13 cellular contexts compared by ENCODE assay signal in genomic region chr7:46155367-46155766, GRCh38.
DNase-seq lines count a peak whose midpoint lies in the region; ATAC-seq and TF ChIP-seq lines count a peak whose summit lies in the region.
"Had no signal": no experiment of that assay in that cellular context is flagged by ENCODE, and none has a peak within 500 bp of the region (broad histone marks: within the 10 kb centered on the region; RNA-seq: fewer than 3 reads in every experiment).

No MANE protein-coding gene starts in this region.

- no peaks in the 10 kb centered on the region for H3K36me3 Mint-ChIP-seq in MCF 10A (ENCODE audit: insufficient read depth, unreplicated experiment)
- H3K36me3 Mint-ChIP-seq: CD14-positive monocyte had no signal

- ATAC-seq in left lobe of liver, result peak; percentile 66

- H3K27ac ChIP-seq in PC-9, result peak overlapping the region; percentile 91

- peaks cover 37% of the 10 kb centered on the region for H3K4me1 ChIP-seq in PC-9 (replicated peaks; ENCODE audit: insufficient read depth)

- H3K79me2 ChIP-seq in PC-9 (ENCODE audit: low read depth), result no peaks in the 10 kb centered on the region

- H3K4me3 ChIP-seq in PC-9, result 0 out of 2 replicates have a peak overlapping the region, but pooled peaks have one; percentile 4

- DNase-seq in HuH-7 (ENCODE audit: low spot score) (peak; percentile 31), PC-9 (no peak), left lobe of liver (ENCODE audit: low spot score) (peak; percentile 73), MCF 10A (ENCODE audit: unreplicated experiment) (no peak), NCI-H2081 treated with DMSO at 0.1 percent for 48 hours (lab: John Stamatoyannopoulos, UW) (no peak), COR-L47 (lab: John Stamatoyannopoulos, UW) (no peak)
- no peak for DNase-seq in stimulated activated naive CD4-positive, alpha-beta T cell treated with Interleukin-2 at 50 U/mL for 16 hours (lab: John Stamatoyannopoulos, UW)
- DNase-seq: ACHN, H7, NCI-H1694 treated with DMSO at 0.1 percent for 48 hours, NCI-H2227 treated with DMSO at 0.1 percent for 48 hours, NCI-H510A treated with DMSO at 0.1 percent for 48 hours had no signal

- H4K20me1 ChIP-seq in PC-9 (ENCODE audit: insufficient read depth), result no peaks in the 10 kb centered on the region

- no peaks in the 10 kb centered on the region for H3K27me3 ChIP-seq in PC-9 (ENCODE audit: insufficient read depth, low read depth)

- H3K9me3 Mint-ChIP-seq in MCF 10A (ENCODE audit: unreplicated experiment), result peaks cover 7% of the 10 kb centered on the region

- H3K4me2 ChIP-seq in PC-9, result no peak overlapping the region

- H3K9me2 ChIP-seq in PC-9 (ENCODE audit: insufficient read depth), result no peaks in the 10 kb centered on the region

- no peak overlapping the region for H3K27ac Mint-ChIP-seq in MCF 10A (ENCODE audit: low read depth, unreplicated experiment)
- H3K27ac Mint-ChIP-seq: CD14-positive monocyte had no signal

- peaks cover 23% of the 10 kb centered on the region for H3F3A ChIP-seq in PC-9 (ENCODE audit: insufficient read depth, low read depth)

- no peaks in the 10 kb centered on the region for H3K36me3 ChIP-seq in PC-9 (ENCODE audit: low read depth)

- BruUV-seq in PC-9 (replicated peaks; lab: Mats Ljungman, UMichigan) (no TSS peak), MCF 10A (replicated peaks; lab: Mats Ljungman, UMichigan) (no TSS peak)

- CTCF ChIA-PET in PC-9 (lab: Charles Lee), result interaction anchor here (0.7 kb wide), 1 partner anchor 36 kb away, joined by 3 read pairs; no protein-coding TSS in a partner anchor
- CTCF ChIA-PET in MCF 10A (lab: Yijun Ruan, JAX), result interaction anchor here (0.6 to 0.7 kb wide), 2 partner anchors 12 to 1101 kb away, joined by 3 read pairs; no protein-coding TSS in a partner anchor

- H3K27me3 Mint-ChIP-seq in MCF 10A (ENCODE audit: insufficient read depth, unreplicated experiment), result no peaks in the 10 kb centered on the region

- no peak overlapping the region for H3K4me3 Mint-ChIP-seq in MCF 10A (ENCODE audit: unreplicated experiment)
- H3K4me3 Mint-ChIP-seq: CD14-positive monocyte had no signal

- POLR2A ChIA-PET in PC-9 (lab: Charles Lee; ENCODE audit: unreplicated experiment), result no interaction called here
- POLR2A ChIA-PET in MCF 10A (lab: Yijun Ruan, JAX), result interaction anchor here (0.6 to 2.1 kb wide), 4 partner anchors 13 to 777 kb away, joined by 3 to 13 read pairs (median 3); no protein-coding TSS in a partner anchor

- intact Hi-C loops in PC-9 (cut with micrococcal nuclease; ENCODE audit: unreplicated experiment) (no loop called here), MCF 10A (cut with micrococcal nuclease) (no loop called here)

- H3K4me1 Mint-ChIP-seq in MCF 10A (ENCODE audit: insufficient read depth, unreplicated experiment), result peaks cover 29% of the 10 kb centered on the region
- H3K4me1 Mint-ChIP-seq: CD14-positive monocyte had no signal

- TF ChIP-seq CTCF in PC-9 (conservative IDR thresholded peaks at IDR 0.05) (no peak), MCF 10A (IDR thresholded peaks at IDR 0.05; ENCODE audit: unreplicated experiment) (no peak)

- no peak overlapping the region for H2AFZ ChIP-seq in PC-9

- H3K9me3 ChIP-seq in PC-9 (ENCODE audit: insufficient read depth, low read depth), result peaks cover 11% of the 10 kb centered on the region; the same call in 1 of the 2 replicates

Comparison
In these comparisons a context has a peak if more than half of its experiments do, and no peak if none do; other contexts are left out.
1. DNase-seq: peak in HuH-7 (single experiment) and left lobe of liver (single experiment); none in PC-9 (0 of 2), stimulated activated naive CD4-positive, alpha-beta T cell treated with Interleukin-2 at 50 U/mL for 16 hours (single experiment), MCF 10A (single experiment), NCI-H2081 treated with DMSO at 0.1 percent for 48 hours (single experiment) and COR-L47 (single experiment).